Comparison of ENCODE assay signal across 17 cellular contexts in the genomic region with DNA sequence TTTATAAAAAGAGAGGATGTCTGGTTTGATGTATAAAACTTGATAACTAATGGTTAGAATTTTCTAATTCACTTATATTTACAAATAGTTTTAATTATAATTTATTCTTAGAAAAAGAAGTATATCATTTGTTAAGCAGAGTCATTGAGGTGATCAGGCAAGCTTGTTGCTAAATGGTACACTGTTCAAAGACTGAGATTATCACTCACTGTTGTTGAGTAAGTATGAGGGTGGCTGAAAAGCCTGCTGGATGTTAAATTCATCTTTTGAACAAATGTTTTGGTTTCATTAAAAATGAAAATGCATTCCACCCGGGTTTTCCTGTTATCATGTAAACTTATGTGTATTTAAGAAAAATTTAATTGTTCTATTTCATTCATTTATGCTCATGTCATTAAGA.
"Had no signal": no experiment of that assay in that cellular context is flagged by ENCODE, and none has a peak within 500 bp of the region (broad histone marks: within the 10 kb centered on the region; RNA-seq: fewer than 3 reads in every experiment).

No MANE protein-coding gene starts in this region.

- H3K36me3 ChIP-seq: esophagus squamous epithelium, gastrocnemius medialis, left lung, lower lobe of right lung had no signal

- H3K4me1 ChIP-seq: esophagus squamous epithelium, gastrocnemius medialis, left lung, lower lobe of right lung had no signal

- DNase-seq: dermis blood vessel endothelial cell; dorsolateral prefrontal cortex; effector CD4-positive, alpha-beta T cell; effector memory CD4-positive, alpha-beta T cell; esophagus squamous epithelium; foreskin melanocyte; gastrocnemius medialis; glutamatergic neuron; head of caudate nucleus; hippocampal formation; left cardiac atrium; left lung; left ventricle myocardium superior; lower lobe of right lung; mucosa of descending colon; naive B cell had no signal

- H3K4me3 ChIP-seq: coronary artery, dorsolateral prefrontal cortex, esophagus squamous epithelium, gastrocnemius medialis, left lung, lower lobe of right lung, mucosa of descending colon had no signal

- H3K27me3 ChIP-seq: esophagus squamous epithelium, gastrocnemius medialis, left lung had no signal

- H3K9me3 ChIP-seq: esophagus squamous epithelium, gastrocnemius medialis, left lung, lower lobe of right lung had no signal

- H3K27ac ChIP-seq: coronary artery, dorsolateral prefrontal cortex, esophagus squamous epithelium, gastrocnemius medialis, left lung, lower lobe of right lung had no signal
